ENCODE assay signal across 8 cellular contexts in the genomic region with DNA sequence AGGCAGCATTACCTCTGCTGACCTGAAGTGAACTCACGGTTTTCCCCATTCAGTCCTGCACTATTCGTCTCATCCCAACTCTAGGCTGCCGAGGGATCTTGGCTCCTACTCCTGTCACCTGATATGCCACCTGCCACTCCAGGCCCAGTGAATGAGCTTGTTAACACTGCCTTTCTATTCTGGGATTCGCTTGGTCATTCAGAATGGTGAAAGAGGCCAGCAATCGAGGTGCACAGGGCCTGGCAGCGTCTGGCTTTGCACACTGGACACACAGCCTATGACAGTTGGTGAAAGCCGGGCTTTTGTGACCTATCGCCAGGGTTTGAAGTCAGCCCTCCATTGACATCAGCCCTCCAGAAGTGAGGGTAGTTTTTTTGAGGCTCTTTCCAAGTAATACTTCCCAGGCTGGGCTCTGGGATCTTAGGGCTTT. TPM values are rescaled to one million over a fixed set of nuclear protein-coding genes. Genes with fewer than 3 reads are reported as not detected.
A peak's percentile ranks its signal among the peaks of the same experiment; 100 is the strongest.
DNase-seq lines count a peak whose midpoint lies in the region; ATAC-seq and TF ChIP-seq lines count a peak whose summit lies in the region.
"Had no signal": no experiment of that assay in that cellular context is flagged by ENCODE, and none has a peak within 500 bp of the region (broad histone marks: within the 10 kb centered on the region; RNA-seq: fewer than 3 reads in every experiment).

No MANE protein-coding gene starts in this region.

- no peaks in the 10 kb centered on the region for H3K27me3 ChIP-seq in adrenal gland
- no peaks in the 10 kb centered on the region for H3K27me3 ChIP-seq in lower lobe of right lung (ENCODE audit: low read depth)
- H3K27me3 ChIP-seq in upper lobe of left lung, result peaks cover 0 to 3% (median 0%) of the 10 kb centered on the region in 4 donors
- no peaks in the 10 kb centered on the region for H3K27me3 ChIP-seq in CD8-positive, alpha-beta memory T cell (ENCODE audit: insufficient read depth, low read length, poor library complexity, severe bottlenecking)
- H3K27me3 ChIP-seq in CD8-positive, alpha-beta T cell (ENCODE audit: insufficient read depth, low read length), result no peaks in the 10 kb centered on the region

- no peaks in the 10 kb centered on the region for H3K36me3 ChIP-seq in adrenal gland (replicated peaks in 1 of 2)
- no peaks in the 10 kb centered on the region for H3K36me3 ChIP-seq in lower lobe of right lung
- no peaks in the 10 kb centered on the region for H3K36me3 ChIP-seq in upper lobe of left lung
- peaks cover 3% of the 10 kb centered on the region for H3K36me3 ChIP-seq in CD8-positive, alpha-beta memory T cell (ENCODE audit: insufficient read depth, low read length)
- no peaks in the 10 kb centered on the region for H3K36me3 ChIP-seq in CD8-positive, alpha-beta T cell (ENCODE audit: insufficient read depth, low read length)

- no peaks in the 10 kb centered on the region for H3K27me3 Mint-ChIP-seq in CD8-positive, alpha-beta memory T cell
- H3K27me3 Mint-ChIP-seq in CD8-positive, alpha-beta T cell (ENCODE audit: low read depth), result no peaks in the 10 kb centered on the region
- H3K27me3 Mint-ChIP-seq in Calu3 (ENCODE audit: unreplicated experiment), result no peaks in the 10 kb centered on the region
- H3K27me3 Mint-ChIP-seq: activated naive CD8-positive, alpha-beta T cell had no signal

- no peaks in the 10 kb centered on the region for H3K9me3 Mint-ChIP-seq in CD8-positive, alpha-beta memory T cell
- H3K9me3 Mint-ChIP-seq in CD8-positive, alpha-beta T cell, result no peaks in the 10 kb centered on the region
- H3K9me3 Mint-ChIP-seq in Calu3 (ENCODE audit: low read depth, unreplicated experiment), result no peaks in the 10 kb centered on the region

- H3K9me3 ChIP-seq in adrenal gland (replicated peaks in 1 of 3) (no peaks in the 10 kb centered on the region), lower lobe of right lung (no peaks in the 10 kb centered on the region), upper lobe of left lung (no peaks in the 10 kb centered on the region)
- no peaks in the 10 kb centered on the region for H3K9me3 ChIP-seq in CD8-positive, alpha-beta memory T cell (ENCODE audit: low read length)
- no peaks in the 10 kb centered on the region for H3K9me3 ChIP-seq in CD8-positive, alpha-beta T cell (ENCODE audit: low read length)

- peak overlapping the region in 1 of 8 donors; percentile 70 for H3K27ac Mint-ChIP-seq in CD8-positive, alpha-beta memory T cell
- H3K27ac Mint-ChIP-seq in CD8-positive, alpha-beta T cell, result no peak overlapping the region
- H3K27ac Mint-ChIP-seq in Calu3 (ENCODE audit: unreplicated experiment), result no peak overlapping the region
- H3K27ac Mint-ChIP-seq: activated naive CD8-positive, alpha-beta T cell had no signal

- peak; percentile 96 for DNase-seq in NCI-H2029 (lab: John Stamatoyannopoulos, UW)
- peak in 6 of 7 donors; percentile 57 to 86 (median 65) for DNase-seq in adrenal gland
- DNase-seq in lower lobe of right lung, result peak; percentile 66
- DNase-seq in upper lobe of left lung, result peak in 1 of 2 donors; percentile 84
- DNase-seq in CD8-positive, alpha-beta memory T cell, result no peak
- DNase-seq in CD8-positive, alpha-beta T cell, result no peak
- no peak for DNase-seq in Calu3

- TF ChIP-seq POLR2A in adrenal gland (IDR thresholded peaks at IDR 0.05), result peak in 1 of 2 donors; percentile 18
- peak in 1 of 4 donors; percentile 33 for TF ChIP-seq POLR2A in upper lobe of left lung (IDR thresholded peaks at IDR 0.05)

- POLR2A ChIA-PET in CD8-positive, alpha-beta memory T cell (lab: Charles Lee), result no interaction called here
- POLR2A ChIA-PET in CD8-positive, alpha-beta T cell (lab: Charles Lee), result no interaction called here

- no peak overlapping the region for H3K4me3 Mint-ChIP-seq in CD8-positive, alpha-beta memory T cell
- no peak overlapping the region for H3K4me3 Mint-ChIP-seq in CD8-positive, alpha-beta T cell
- no peak overlapping the region for H3K4me3 Mint-ChIP-seq in Calu3 (ENCODE audit: low read depth, unreplicated experiment)
- H3K4me3 Mint-ChIP-seq: activated naive CD8-positive, alpha-beta T cell had no signal

- peak overlapping the region in 3 of 5 donors; percentile 40 to 68 (median 62) for H3K27ac ChIP-seq in adrenal gland
- H3K27ac ChIP-seq in lower lobe of right lung, result peak overlapping the region; percentile 33
- peak overlapping the region; percentile 27 to 68 (median 44) for H3K27ac ChIP-seq in upper lobe of left lung
- no peak overlapping the region for H3K27ac ChIP-seq in CD8-positive, alpha-beta memory T cell (ENCODE audit: low read depth, low read length)
- no peak overlapping the region for H3K27ac ChIP-seq in CD8-positive, alpha-beta T cell (ENCODE audit: low read depth, low read length)

- H3K4me1 Mint-ChIP-seq in CD8-positive, alpha-beta memory T cell, result peaks cover 24 to 54% (median 31%) of the 10 kb centered on the region in 3 donors
- H3K4me1 Mint-ChIP-seq in CD8-positive, alpha-beta T cell (ENCODE audit: low read depth), result peaks cover 23% of the 10 kb centered on the region
- no peaks in the 10 kb centered on the region for H3K4me1 Mint-ChIP-seq in Calu3 (ENCODE audit: low read depth, unreplicated experiment)

- peak in 1 of 4 donors; percentile 67 for TF ChIP-seq EP300 in upper lobe of left lung (IDR thresholded peaks at IDR 0.05)

- no TSS peak for BruUV-seq in Calu3 (replicated peaks; lab: Mats Ljungman, UMichigan)

- TF ChIP-seq CTCF in adrenal gland (IDR thresholded peaks at IDR 0.05) (no peak), lower lobe of right lung (IDR thresholded peaks at IDR 0.05) (no peak), upper lobe of left lung (IDR thresholded peaks at IDR 0.05) (no peak), Calu3 (IDR thresholded peaks at IDR 0.05; ENCODE audit: unreplicated experiment) (no peak)
- TF ChIP-seq CTCF in CD8-positive, alpha-beta T cell (IDR thresholded peaks at IDR 0.05), result no peak

- CTCF ChIA-PET in CD8-positive, alpha-beta memory T cell (lab: Charles Lee), result interaction anchor here (1.1 kb wide), 1 partner anchor 327 kb away, joined by 3 read pairs; no protein-coding TSS in a partner anchor
- CTCF ChIA-PET in CD8-positive, alpha-beta T cell (lab: Charles Lee), result no interaction called here
- CTCF ChIA-PET in Calu3 (lab: Charles Lee), result interaction anchor here (1.3 kb wide), 1 partner anchor 8 kb away, joined by 3 read pairs; no protein-coding TSS in a partner anchor

- ATAC-seq in lower lobe of right lung (peak; percentile 74 to 87), upper lobe of left lung (ENCODE audit: low FRiP score in 2 of 2) (peak; percentile 39 to 77)
- no peak for ATAC-seq in CD8-positive, alpha-beta T cell

- intact Hi-C loops in adrenal gland (cut with DNase I) (no loop called here), lower lobe of right lung (cut with DNase I) (no loop called here), Calu3 (cut with micrococcal nuclease; ENCODE audit: unreplicated experiment) (no loop called here)
- intact Hi-C loops in CD8-positive, alpha-beta T cell (cut with DNase I, micrococcal nuclease), result no loop called here

- H3K4me3 ChIP-seq in adrenal gland, result no peak overlapping the region
- H3K4me3 ChIP-seq in lower lobe of right lung, result no peak overlapping the region
- no peak overlapping the region for H3K4me3 ChIP-seq in upper lobe of left lung
- no peak overlapping the region for H3K4me3 ChIP-seq in CD8-positive, alpha-beta memory T cell (ENCODE audit: low read length)
- H3K4me3 ChIP-seq in CD8-positive, alpha-beta T cell (ENCODE audit: low read depth, low read length), result no peak overlapping the region

- peaks cover 0 to 20% (median 0%) of the 10 kb centered on the region in 3 donors for H3K36me3 Mint-ChIP-seq in CD8-positive, alpha-beta memory T cell
- H3K36me3 Mint-ChIP-seq in CD8-positive, alpha-beta T cell, result peaks cover 12% of the 10 kb centered on the region
- no peaks in the 10 kb centered on the region for H3K36me3 Mint-ChIP-seq in Calu3 (ENCODE audit: insufficient read depth, unreplicated experiment)
- H3K36me3 Mint-ChIP-seq: activated naive CD8-positive, alpha-beta T cell had no signal

- peaks cover 32 to 64% of the 10 kb centered on the region in 2 donors for H3K4me1 ChIP-seq in adrenal gland (replicated peaks in 1 of 2)
- peaks cover 73% of the 10 kb centered on the region for H3K4me1 ChIP-seq in lower lobe of right lung
- peaks cover 53 to 88% (median 59%) of the 10 kb centered on the region in 4 donors for H3K4me1 ChIP-seq in upper lobe of left lung
- H3K4me1 ChIP-seq in CD8-positive, alpha-beta memory T cell (ENCODE audit: insufficient read depth, low read length), result no peaks in the 10 kb centered on the region
- H3K4me1 ChIP-seq in CD8-positive, alpha-beta T cell (ENCODE audit: insufficient read depth, low read length), result no peaks in the 10 kb centered on the region

- WGBS in adrenal gland, 4 donors, result 41 to 51% (median 48%) methylated on average over 3 to 8 of the region's 8 CpGs
- whole genome bisulfite sequencing in upper lobe of left lung, 2 donors, result 45 to 54% methylated on average over 8 of the region's 8 CpGs

RNA-seq across cellular contexts. Expression of a gene that starts 59.3 kb away (rescaled TPM):
- total RNA-seq in adrenal gland (1,000 to 10,000 TPM in 3 of 8 donors, 100 to 1,000 TPM in 5; 241 to 1,128 (median 564) TPM), lower lobe of right lung (274 TPM), upper lobe of left lung (100 to 1,000 TPM in 5 of 6 donors, 10 to 100 TPM in 1; 79.6 to 425 (median 169) TPM), Calu3 (2022) (7.8 and 10.3 TPM in 2 replicates)
- polyA plus RNA-seq in adrenal gland, result 1,000 to 10,000 TPM in 2 of 3 donors, 100 to 1,000 TPM in 1; 891 to 1,967 (median 1,739) TPM
- not detected for total RNA-seq in CD8-positive, alpha-beta memory T cell
- not detected for polyA plus RNA-seq in CD8-positive, alpha-beta memory T cell
- total RNA-seq in CD8-positive, alpha-beta T cell, result not detected

Comparison
In these comparisons a context has a peak if more than half of its experiments do, and no peak if none do; other contexts are left out.
1. DNase-seq: peak in NCI-H2029 (single experiment), adrenal gland (6 of 7) and lower lobe of right lung (single experiment); none in CD8-positive, alpha-beta memory T cell (0 of 5), CD8-positive, alpha-beta T cell (0 of 7) and Calu3 (single experiment).
2. H3K27ac ChIP-seq: peak in adrenal gland (3 of 5), lower lobe of right lung (single experiment) and upper lobe of left lung (4 of 4); none in CD8-positive, alpha-beta memory T cell (single experiment) and CD8-positive, alpha-beta T cell (single experiment).